ENCODE assay signal across 1 cellular context in the genomic region with DNA sequence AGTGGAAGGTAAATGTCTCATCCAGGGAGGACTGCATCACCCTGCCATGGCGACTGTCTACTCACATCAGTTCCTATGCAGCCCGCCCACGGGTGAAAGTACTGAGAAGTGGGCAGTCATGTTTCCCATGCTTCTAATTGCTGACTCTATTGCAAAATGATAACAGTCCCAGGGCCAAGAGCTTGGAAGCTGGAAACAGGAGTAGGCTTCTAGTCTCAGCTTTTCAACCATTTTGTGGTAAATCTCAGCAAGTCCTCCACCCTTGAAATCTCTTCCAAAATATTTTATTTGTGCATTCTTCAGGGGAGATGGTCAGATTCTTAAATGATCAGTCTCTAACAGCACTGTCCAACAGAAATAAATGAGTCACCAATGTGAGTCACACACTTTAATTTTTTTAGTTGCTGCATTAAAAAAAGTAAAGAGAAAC.
A peak's percentile ranks its signal among the peaks of the same experiment; 100 is the strongest.
TF ChIP-seq lines count a peak whose summit lies in the region.

No MANE protein-coding gene starts in this region.

TF ChIP-seq in K562, 482 proteins besides CTCF, POLR2A, EP300 and RAD21 (continued from another document):
- TF ChIP-seq JUND (IDR thresholded peaks at IDR 0.05; ENCODE audit: borderline replicate concordance, low read depth, low read length) (no peak), JUND (tag; IDR thresholded peaks at IDR 0.05; ENCODE audit: borderline replicate concordance, low read depth, low read length) (no peak), ZNF12 (CRISPR knock-in tag; IDR thresholded peaks at IDR 0.05) (no peak), SREBF2 (CRISPR knock-in tag; IDR thresholded peaks at IDR 0.05) (no peak), FOSL1 (tag; conservative IDR thresholded peaks at IDR 0.05) (peak; percentile 56), RBM25 (IDR thresholded peaks at IDR 0.05; ENCODE audit: low read depth, low read length, severe bottlenecking) (no peak), TCF3 (CRISPR knock-in tag; IDR thresholded peaks at IDR 0.05) (no peak), SIX5 (IDR thresholded peaks at IDR 0.05; ENCODE audit: borderline replicate concordance in 1 of 2, insufficient read depth in 1 of 2, low read depth in 1 of 2, low read length in 2 of 2) (no peak), GABPB1 (CRISPR knock-in tag; IDR thresholded peaks at IDR 0.05) (no peak), TEAD2 (tag; IDR thresholded peaks at IDR 0.05) (no peak), BACH1 (tag; IDR thresholded peaks at IDR 0.05) (no peak), ZNF253 (CRISPR knock-in tag; conservative IDR thresholded peaks at IDR 0.05) (no peak), BCL6 (CRISPR knock-in tag; IDR thresholded peaks at IDR 0.05) (no peak), CXXC5 (CRISPR knock-in tag; IDR thresholded peaks at IDR 0.05) (no peak), HNRNPL (IDR thresholded peaks at IDR 0.05; ENCODE audit: low read depth, low read length) (no peak), ZSCAN32 (CRISPR knock-in tag; IDR thresholded peaks at IDR 0.05) (no peak), ZNF239 (CRISPR knock-in tag; IDR thresholded peaks at IDR 0.05) (no peak), KDM1A (IDR thresholded peaks at IDR 0.05) (peak; percentile 41 to 69; a peak in 3 of 4 replicates), NFRKB (IDR thresholded peaks at IDR 0.05; ENCODE audit: low read depth) (no peak), PTTG1 (tag; IDR thresholded peaks at IDR 0.05; ENCODE audit: low read depth) (no peak), ATF6 (CRISPR knock-in tag; IDR thresholded peaks at IDR 0.05) (no peak), ZNF277 (CRISPR knock-in tag; IDR thresholded peaks at IDR 0.05; ENCODE audit: borderline replicate concordance) (no peak), RFX1 (IDR thresholded peaks at IDR 0.05) (0 out of 2 replicates have a peak, but pooled peaks have one; percentile 12), CREB5 (CRISPR knock-in tag; IDR thresholded peaks at IDR 0.05) (no peak), ELF1 (tag; IDR thresholded peaks at IDR 0.05) (no peak), PCBP1 (IDR thresholded peaks at IDR 0.05; ENCODE audit: low read depth, low read length, poor library complexity, severe bottlenecking) (no peak), FUS (optimal IDR thresholded peaks at IDR 0.05; ENCODE audit: low read depth, low read length) (no peak), ZBED1 (IDR thresholded peaks at IDR 0.05) (no peak), MED1 (CRISPR knock-in tag; IDR thresholded peaks at IDR 0.05; ENCODE audit: borderline replicate concordance) (no peak), ZKSCAN1 (IDR thresholded peaks at IDR 0.05; ENCODE audit: low read depth, low read length) (no peak), MCM5 (IDR thresholded peaks at IDR 0.05; ENCODE audit: low read depth) (no peak), EGR1 (conservative IDR thresholded peaks at IDR 0.05) (peak; percentile 47), HSF4 (CRISPR knock-in tag; IDR thresholded peaks at IDR 0.05; ENCODE audit: borderline replicate concordance) (no peak), ZC3H11A (IDR thresholded peaks at IDR 0.05; ENCODE audit: low read depth, low read length) (no peak)
- TF ChIP-seq, protein P1, sequence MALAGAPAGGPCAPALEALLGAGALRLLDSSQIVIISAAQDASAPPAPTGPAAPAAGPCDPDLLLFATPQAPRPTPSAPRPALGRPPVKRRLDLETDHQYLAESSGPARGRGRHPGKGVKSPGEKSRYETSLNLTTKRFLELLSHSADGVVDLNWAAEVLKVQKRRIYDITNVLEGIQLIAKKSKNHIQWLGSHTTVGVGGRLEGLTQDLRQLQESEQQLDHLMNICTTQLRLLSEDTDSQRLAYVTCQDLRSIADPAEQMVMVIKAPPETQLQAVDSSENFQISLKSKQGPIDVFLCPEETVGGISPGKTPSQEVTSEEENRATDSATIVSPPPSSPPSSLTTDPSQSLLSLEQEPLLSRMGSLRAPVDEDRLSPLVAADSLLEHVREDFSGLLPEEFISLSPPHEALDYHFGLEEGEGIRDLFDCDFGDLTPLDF (CRISPR knock-in tag; IDR thresholded peaks at IDR 0.05): no peak
- TF ChIP-seq, protein P2, sequence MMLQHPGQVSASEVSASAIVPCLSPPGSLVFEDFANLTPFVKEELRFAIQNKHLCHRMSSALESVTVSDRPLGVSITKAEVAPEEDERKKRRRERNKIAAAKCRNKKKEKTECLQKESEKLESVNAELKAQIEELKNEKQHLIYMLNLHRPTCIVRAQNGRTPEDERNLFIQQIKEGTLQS (IDR thresholded peaks at IDR 0.05): peak; percentile 45; the same call in 1 of the 2 replicates
- TF ChIP-seq, protein P2 (CRISPR knock-in tag; conservative IDR thresholded peaks at IDR 0.05): no peak
TF ChIP-seq in K562: peak in this region for 5.
